In genomic region chr9:9574080-9574479, GRCh38 we compare ENCODE assay signal across 26 cellular contexts.
DNase-seq lines count a peak whose midpoint lies in the region; ATAC-seq, FAIRE-seq and TF ChIP-seq lines count a peak whose summit lies in the region.
"Had no signal": no experiment of that assay in that cellular context is flagged by ENCODE, and none has a peak within 500 bp of the region (broad histone marks: within the 10 kb centered on the region; RNA-seq: fewer than 3 reads in every experiment).

No MANE protein-coding gene starts in this region.

- intact Hi-C loops in kidney (cut with DNase I) = no loop called here
- intact Hi-C loops in uterus (cut with DNase I; ENCODE audit: low total_unique reads) = no loop called here
- intact Hi-C loops in left ventricle myocardium inferior (cut with micrococcal nuclease) = no loop called here

- no peak overlapping the region for H3K9ac ChIP-seq in kidney (ENCODE audit: low read length in 2 of 2)
- H3K9ac ChIP-seq: BLaER1 had no signal

- H3K36me3 ChIP-seq in kidney (ENCODE audit: control insufficient read depth in 1 of 2, insufficient read depth in 2 of 2, low read length in 2 of 2) (no peaks in the 10 kb centered on the region), uterus (no peaks in the 10 kb centered on the region), left ventricle myocardium inferior (no peaks in the 10 kb centered on the region)
- H3K36me3 ChIP-seq: BE2C, BLaER1 had no signal

- no peaks in the 10 kb centered on the region for H3K4me1 ChIP-seq in kidney (ENCODE audit: control insufficient read depth in 1 of 2, insufficient read depth in 1 of 2, low read depth in 1 of 2, low read length in 2 of 2)
- H3K4me1 ChIP-seq in uterus = no peaks in the 10 kb centered on the region
- no peaks in the 10 kb centered on the region for H3K4me1 ChIP-seq in left ventricle myocardium inferior
- H3K4me1 ChIP-seq: BE2C, BLaER1 had no signal

- TF ChIP-seq CTCF in kidney (IDR thresholded peaks at IDR 0.05; ENCODE audit: borderline replicate concordance, extremely low read depth, insufficient read depth) = no peak
- no peak for TF ChIP-seq CTCF in uterus (IDR thresholded peaks at IDR 0.05)
- no peak for TF ChIP-seq CTCF in left ventricle myocardium inferior (IDR thresholded peaks at IDR 0.05; ENCODE audit: borderline replicate concordance)

- no peaks in the 10 kb centered on the region for H3K9me3 ChIP-seq in kidney (ENCODE audit: control insufficient read depth in 1 of 2, low read length in 2 of 2)
- no peaks in the 10 kb centered on the region for H3K9me3 ChIP-seq in uterus
- no peaks in the 10 kb centered on the region for H3K9me3 ChIP-seq in left ventricle myocardium inferior (replicated peaks)
- H3K9me3 ChIP-seq: BE2C, BLaER1 had no signal

- DNase-seq in kidney (no peak), uterus (no peak), left ventricle myocardium inferior (no peak), HuH-7 (ENCODE audit: low spot score) (no peak), NCI-H774 (lab: John Stamatoyannopoulos, UW) (no peak)
- DNase-seq: 8988T; ACHN; BE2C; C1 segment of cervical spinal cord; CD4-positive, alpha-beta memory T cell; CD4-positive, CD25-positive, alpha-beta regulatory T cell; CD8-positive, alpha-beta memory T cell; COR-L47; DMS 273 treated with DMSO at 0.1 percent for 48 hours; DMS153; DMS53; DMS79; DND-41; EL; GDM1 had no signal

- ATAC-seq in HG02943 (IDR thresholded peaks at IDR 0.05; ENCODE audit: low read depth, unreplicated experiment) = peak; percentile 54
- peak; percentile 57 for ATAC-seq in HG03097 (IDR thresholded peaks at IDR 0.05; ENCODE audit: low FRiP score, unreplicated experiment)
- ATAC-seq in HG03175 (IDR thresholded peaks at IDR 0.05; ENCODE audit: unreplicated experiment) = peak; percentile 64
- ATAC-seq: GM12878 had no signal

- peak; percentile 35 for FAIRE-seq in kidney (lab: Jason Lieb, UNC)
- FAIRE-seq: GM12878, GM12892 had no signal

- peaks cover 0 to 2% of the 10 kb centered on the region in 2 donors for H3K27me3 ChIP-seq in uterus
- H3K27me3 ChIP-seq in left ventricle myocardium inferior (ENCODE audit: low read depth) = no peaks in the 10 kb centered on the region
- H3K27me3 ChIP-seq: BE2C, BLaER1 had no signal

- H3K4me3 ChIP-seq in kidney (ENCODE audit: low read length in 2 of 2) = no peak overlapping the region
- H3K4me3 ChIP-seq in uterus = no peak overlapping the region
- no peak overlapping the region for H3K4me3 ChIP-seq in left ventricle myocardium inferior
- H3K4me3 ChIP-seq: BLaER1, GM12878 had no signal

- H3K27ac ChIP-seq in kidney (ENCODE audit: low read depth in 2 of 2, low read length in 2 of 2) (no peak overlapping the region), uterus (no peak overlapping the region), left ventricle myocardium inferior (replicated peaks) (no peak overlapping the region)
- H3K27ac ChIP-seq: BLaER1 had no signal

- no peak for TF ChIP-seq POLR2A in uterus (IDR thresholded peaks at IDR 0.05)
